ENCODE assay signal across 8 cellular contexts in the genomic region with DNA sequence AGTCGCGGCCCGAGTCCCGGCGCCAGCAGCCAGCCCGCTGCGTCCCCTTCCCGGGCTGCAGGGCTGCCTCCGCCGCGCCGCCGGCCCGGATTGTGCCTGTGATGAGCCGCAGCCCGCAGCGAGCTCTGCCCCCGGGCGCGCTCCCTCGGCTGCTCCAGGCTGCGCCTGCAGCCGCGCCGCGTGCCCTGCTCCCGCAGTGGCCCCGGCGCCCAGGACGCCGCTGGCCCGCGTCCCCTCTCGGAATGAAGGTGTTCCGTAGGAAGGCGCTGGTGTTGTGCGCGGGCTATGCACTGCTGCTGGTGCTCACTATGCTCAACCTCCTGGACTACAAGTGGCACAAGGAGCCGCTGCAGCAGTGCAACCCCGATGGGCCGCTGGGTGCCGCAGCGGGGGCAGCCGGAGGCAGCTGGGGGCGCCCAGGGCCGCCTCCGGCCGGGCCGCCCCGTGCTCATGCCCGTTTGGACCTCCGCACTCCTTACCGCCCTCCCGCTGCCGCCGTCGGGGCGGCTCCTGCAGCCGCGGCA. TPM values are rescaled to one million over a fixed set of nuclear protein-coding genes. Genes with fewer than 3 reads are reported as not detected.
DNase-seq lines count a peak whose midpoint lies in the region; ATAC-seq and TF ChIP-seq lines count a peak whose summit lies in the region.

No MANE protein-coding gene starts in this region.

- peaks cover 46% of the 10 kb centered on the region for H3K4me1 ChIP-seq in CD8-positive, alpha-beta T cell (ENCODE audit: insufficient read depth, low read length)
- peaks cover 12% of the 10 kb centered on the region for H3K4me1 ChIP-seq in HUES64 (ENCODE audit: insufficient read depth, low read length)
- no peaks in the 10 kb centered on the region for H3K4me1 ChIP-seq in fibroblast of lung (ENCODE audit: control insufficient read depth, extremely low read depth, insufficient read depth, low read length)
- H3K4me1 ChIP-seq in osteoblast (ENCODE audit: insufficient read depth, low read length) = no peaks in the 10 kb centered on the region

- peak overlapping the region; percentile 82 for H3K4me3 Mint-ChIP-seq in CD8-positive, alpha-beta T cell
- H3K4me3 Mint-ChIP-seq in activated CD8-positive, alpha-beta T cell treated with anti-CD3 and anti-CD28 coated beads, Interleukin-2, amount 10 ng/mL, durations not matched to agents 7 days and 5 days = peak overlapping the region; percentile 65

- DNase-seq in CD8-positive, alpha-beta T cell = peak in 6 of 7 experiments; percentile 6 to 62 (median 34)
- DNase-seq in activated CD8-positive, alpha-beta T cell treated with anti-CD3 and anti-CD28 coated beads, Interleukin-2, amount 10 ng/mL, durations not matched to agents 7 days and 5 days = peak; percentile 61
- peak; percentile 43 to 49 for DNase-seq in fibroblast of lung (ENCODE audit: low read depth in 2 of 2)
- DNase-seq in osteoblast (ENCODE audit: insufficient read length, low spot score, missing footprints) = peak; percentile 93
- no peak for DNase-seq in foreskin melanocyte
- no peak for DNase-seq in kidney glomerular epithelial cell (lab: John Stamatoyannopoulos, UW)

- peak overlapping the region; percentile 31 for H3K27ac ChIP-seq in CD8-positive, alpha-beta T cell (ENCODE audit: low read depth, low read length)
- H3K27ac ChIP-seq in HUES64 (ENCODE audit: low read depth, low read length) = no peak overlapping the region
- H3K27ac ChIP-seq in fibroblast of lung (ENCODE audit: insufficient read depth, low read length) = no peak overlapping the region
- no peak overlapping the region for H3K27ac ChIP-seq in osteoblast (ENCODE audit: low read depth, low read length)

- POLR2A ChIA-PET in CD8-positive, alpha-beta T cell (lab: Charles Lee) = interaction anchor here (1.4 to 2.7 kb wide), 2 partner anchors 228 to 851 kb away, joined by 5 to 9 read pairs; partner anchors contain the start of gene DIPK2A
- POLR2A ChIA-PET in activated CD8-positive, alpha-beta T cell treated with anti-CD3 and anti-CD28 coated beads, Interleukin-2, amount 10 ng/mL, durations not matched to agents 7 days and 5 days (lab: Charles Lee) = interaction anchor here (0.6 to 1.5 kb wide), 5 partner anchors 45 to 409 kb away, joined by 3 to 5 read pairs (median 3); no protein-coding TSS in a partner anchor

- TF ChIP-seq CTCF in CD8-positive, alpha-beta T cell (IDR thresholded peaks at IDR 0.05) = no peak
- TF ChIP-seq CTCF in fibroblast of lung (conservative IDR thresholded peaks at IDR 0.05 in 1 of 2, IDR thresholded peaks at IDR 0.05 in 1 of 2; ENCODE audit: low read depth in 1 of 2, low read length in 2 of 2) (no peak), osteoblast (IDR thresholded peaks at IDR 0.05; ENCODE audit: extremely low read depth, low read depth, low read length) (no peak)

- H2AFZ ChIP-seq in fibroblast of lung (ENCODE audit: low read length) (peak overlapping the region; percentile 63), osteoblast (ENCODE audit: low read length) (peak overlapping the region; percentile 76)

- CTCF ChIA-PET in CD8-positive, alpha-beta T cell (lab: Charles Lee) = interaction anchor here (0.6 to 1.7 kb wide), 22 partner anchors 8 to 851 kb away, joined by 3 to 8 read pairs (median 3); partner anchors contain the start of gene DIPK2A
- CTCF ChIA-PET in activated CD8-positive, alpha-beta T cell treated with anti-CD3 and anti-CD28 coated beads, Interleukin-2, amount 10 ng/mL, durations not matched to agents 7 days and 5 days (lab: Charles Lee) = interaction anchor here (0.6 to 3.4 kb wide), 44 partner anchors 9 to 632 kb away, joined by 3 to 37 read pairs (median 4); no protein-coding TSS in a partner anchor

- H3K27me3 Mint-ChIP-seq in CD8-positive, alpha-beta T cell (ENCODE audit: low read depth) = no peaks in the 10 kb centered on the region
- H3K27me3 Mint-ChIP-seq in activated CD8-positive, alpha-beta T cell treated with anti-CD3 and anti-CD28 coated beads, Interleukin-2, amount 10 ng/mL, durations not matched to agents 7 days and 5 days (ENCODE audit: low read depth) = peaks cover 9% of the 10 kb centered on the region

- ATAC-seq in CD8-positive, alpha-beta T cell = peak; percentile 31
- peak; percentile 32 for ATAC-seq in GM19438 (IDR thresholded peaks at IDR 0.05; ENCODE audit: low read depth, unreplicated experiment)
- peak; percentile 43 for ATAC-seq in activated CD8-positive, alpha-beta T cell treated with anti-CD3 and anti-CD28 coated beads, Interleukin-2, amount 10 ng/mL, durations not matched to agents 7 days and 5 days

- H3K27ac Mint-ChIP-seq in CD8-positive, alpha-beta T cell = no peak overlapping the region
- H3K27ac Mint-ChIP-seq in activated CD8-positive, alpha-beta T cell treated with anti-CD3 and anti-CD28 coated beads, Interleukin-2, amount 10 ng/mL, durations not matched to agents 7 days and 5 days = peak overlapping the region; percentile 20

- H4K20me1 ChIP-seq in fibroblast of lung (ENCODE audit: control insufficient read depth, extremely low read depth, insufficient read depth, low read length) (no peaks in the 10 kb centered on the region), osteoblast (ENCODE audit: insufficient read depth, low read length) (no peaks in the 10 kb centered on the region)

- H3K9me3 Mint-ChIP-seq in CD8-positive, alpha-beta T cell = no peaks in the 10 kb centered on the region
- H3K9me3 Mint-ChIP-seq in activated CD8-positive, alpha-beta T cell treated with anti-CD3 and anti-CD28 coated beads, Interleukin-2, amount 10 ng/mL, durations not matched to agents 7 days and 5 days (ENCODE audit: insufficient read depth) = no peaks in the 10 kb centered on the region

- intact Hi-C loops in CD8-positive, alpha-beta T cell (cut with DNase I, micrococcal nuclease) = loop anchor here (1.0 to 10.0 kb wide), 14 partner anchors 32 to 1243 kb away; partner anchors contain the start of genes ATP1B3 (in 1 of the 2), DIPK2A (in 1 of the 2), PLS1 (in 1 of the 2) and TRPC1 (in 1 of the 2)

- H3K4me2 ChIP-seq in fibroblast of lung (ENCODE audit: extremely low read depth, insufficient read depth, low read length) (peak overlapping the region; percentile 66), osteoblast (ENCODE audit: insufficient read depth, low read length) (peak overlapping the region; percentile 84)

- H3K27me3 ChIP-seq in CD8-positive, alpha-beta T cell (ENCODE audit: insufficient read depth, low read length) = no peaks in the 10 kb centered on the region
- peaks cover 41% of the 10 kb centered on the region for H3K27me3 ChIP-seq in HUES64 (ENCODE audit: insufficient read depth, low read length)
- no peaks in the 10 kb centered on the region for H3K27me3 ChIP-seq in fibroblast of lung (ENCODE audit: control insufficient read depth, insufficient read depth, low read length)
- H3K27me3 ChIP-seq in osteoblast (ENCODE audit: insufficient read depth, low read length) = peaks cover 4% of the 10 kb centered on the region

- under 1% methylated on average over 60 of the region's 60 CpGs for WGBS in HUES64

- H3K4me1 Mint-ChIP-seq in CD8-positive, alpha-beta T cell (ENCODE audit: low read depth) = peaks cover 45% of the 10 kb centered on the region
- peaks cover 46% of the 10 kb centered on the region for H3K4me1 Mint-ChIP-seq in activated CD8-positive, alpha-beta T cell treated with anti-CD3 and anti-CD28 coated beads, Interleukin-2, amount 10 ng/mL, durations not matched to agents 7 days and 5 days (ENCODE audit: low read depth)

- no peaks in the 10 kb centered on the region for H3K36me3 Mint-ChIP-seq in CD8-positive, alpha-beta T cell
- H3K36me3 Mint-ChIP-seq in activated CD8-positive, alpha-beta T cell treated with anti-CD3 and anti-CD28 coated beads, Interleukin-2, amount 10 ng/mL, durations not matched to agents 7 days and 5 days (ENCODE audit: low read depth) = peaks cover 3% of the 10 kb centered on the region

- H3K36me3 ChIP-seq in CD8-positive, alpha-beta T cell (ENCODE audit: insufficient read depth, low read length) = no peaks in the 10 kb centered on the region
- H3K36me3 ChIP-seq in HUES64 (ENCODE audit: insufficient read depth, low read length) (peaks cover 7% of the 10 kb centered on the region), fibroblast of lung (ENCODE audit: control insufficient read depth, insufficient read depth, low read length) (no peaks in the 10 kb centered on the region), osteoblast (ENCODE audit: insufficient read depth, low read length) (no peaks in the 10 kb centered on the region)

- H3K9ac ChIP-seq in HUES64 (ENCODE audit: low read depth, low read length) (peak overlapping the region; percentile 57), fibroblast of lung (ENCODE audit: insufficient read depth, low read length) (peak overlapping the region; percentile 33)

- no peaks in the 10 kb centered on the region for H3K79me2 ChIP-seq in fibroblast of lung (ENCODE audit: control insufficient read depth, insufficient read depth, low read length)
- peaks cover 2% of the 10 kb centered on the region for H3K79me2 ChIP-seq in osteoblast (ENCODE audit: insufficient read depth, low read length)

- peak overlapping the region; percentile 90 for H3K4me3 ChIP-seq in CD8-positive, alpha-beta T cell (ENCODE audit: low read depth, low read length)
- H3K4me3 ChIP-seq in HUES64 (ENCODE audit: low read length) = peak overlapping the region; percentile 97
- peak overlapping the region; percentile 35 to 82 (median 50) for H3K4me3 ChIP-seq in fibroblast of lung (replicated peaks in 1 of 4; ENCODE audit: control extremely low read depth in 1 of 4, insufficient read depth in 1 of 4, low read depth in 3 of 4, low read length in 4 of 4)
- peak overlapping the region; percentile 91 for H3K4me3 ChIP-seq in osteoblast (ENCODE audit: insufficient read depth, low read length)

- no peaks in the 10 kb centered on the region for H3K9me3 ChIP-seq in CD8-positive, alpha-beta T cell (ENCODE audit: low read length)
- H3K9me3 ChIP-seq in HUES64 (ENCODE audit: insufficient read depth, low read depth, low read length) (no peaks in the 10 kb centered on the region), fibroblast of lung (ENCODE audit: control insufficient read depth, insufficient read depth, low read depth, low read length) (no peaks in the 10 kb centered on the region), osteoblast (ENCODE audit: low read depth, low read length) (no peaks in the 10 kb centered on the region)

RNA-seq across cellular contexts. Expression of gene CHST2, which starts 1.2 kb away (rescaled TPM):
- total RNA-seq in CD8-positive, alpha-beta T cell = 1 to 10 TPM; 2.5 to 2.7 TPM
- polyA plus RNA-seq in HUES64 (2013, experiment 1 of 2) = 9.5 TPM
- polyA plus RNA-seq in HUES64 (2013, experiment 2 of 2) = 11.5 TPM
- 1 to 10 TPM; 2.3 to 2.4 TPM for total RNA-seq in activated CD8-positive, alpha-beta T cell treated with anti-CD3 and anti-CD28 coated beads, Interleukin-2, amount 10 ng/mL, durations not matched to agents 7 days and 5 days
- total RNA-seq in fibroblast of lung (2.6 and 3.9 TPM in 2 replicates), osteoblast (13.8 and 16.5 TPM in 2 replicates)
- polyA plus RNA-seq in fibroblast of lung = 1.1 and 1.8 TPM in 2 replicates
- polyA plus RNA-seq in fibroblast of lung (2012) = 2.4 and 4.5 TPM in 2 replicates
- polyA minus RNA-seq in fibroblast of lung (ENCODE audit: low replicate concordance) = 1.5 and 2.0 TPM in 2 replicates

Comparison
In these comparisons a context has a peak if more than half of its experiments do, and no peak if none do; other contexts are left out.
1. DNase-seq: peak in CD8-positive, alpha-beta T cell (6 of 7), activated CD8-positive, alpha-beta T cell treated with anti-CD3 and anti-CD28 coated beads, Interleukin-2, amount 10 ng/mL, durations not matched to agents 7 days and 5 days (single experiment), fibroblast of lung (2 of 2) and osteoblast (single experiment); none in foreskin melanocyte (single experiment) and kidney glomerular epithelial cell (single experiment).
2. Peak in every context shown above with its lines, with median percentiles within 50 percentile points of each other: ATAC-seq and H3K4me3 ChIP-seq.